19 cellular contexts compared by ENCODE assay signal in the genomic region with DNA sequence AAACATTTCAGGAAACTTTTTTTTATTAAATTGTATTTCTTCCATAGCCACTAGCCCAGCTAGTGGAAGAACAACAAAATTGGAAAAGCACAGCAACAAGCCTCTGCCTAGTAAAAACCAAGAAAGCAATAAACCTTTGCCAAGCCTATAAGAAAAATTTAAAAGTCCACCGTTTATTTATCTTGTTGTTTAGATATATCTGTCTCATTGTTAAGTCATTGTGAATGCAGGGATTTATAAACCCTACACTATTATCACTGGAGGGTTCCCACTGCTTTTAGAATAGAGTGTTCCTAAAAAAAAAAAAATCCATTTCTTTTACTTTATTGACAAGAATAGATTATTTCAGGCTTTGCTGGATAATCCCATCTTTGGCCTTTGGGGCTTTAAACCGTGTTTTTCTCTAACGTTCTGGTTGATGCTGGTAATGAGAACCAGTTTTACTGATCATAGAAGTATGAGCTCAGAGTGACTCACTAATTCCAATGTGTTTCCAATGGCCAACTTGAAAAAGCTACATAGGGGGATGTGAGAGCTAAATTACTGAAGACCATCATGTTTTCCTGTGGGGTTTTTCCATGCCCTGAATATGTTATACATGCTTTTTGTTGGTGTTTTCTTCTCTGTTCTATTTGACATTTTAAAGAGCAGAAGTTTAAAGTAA.
DNase-seq lines count a peak whose midpoint lies in the region; TF ChIP-seq lines count a peak whose summit lies in the region.
"Had no signal": no experiment of that assay in that cellular context is flagged by ENCODE, and none has a peak within 500 bp of the region (broad histone marks: within the 10 kb centered on the region; RNA-seq: fewer than 3 reads in every experiment).

No MANE protein-coding gene starts in this region.

- no peak overlapping the region for H3K27ac Mint-ChIP-seq in endodermal cell
- H3K27ac Mint-ChIP-seq: T-helper 17 cell had no signal

- no peak overlapping the region for H2AFZ ChIP-seq in ACC112 (ENCODE audit: low read length, unreplicated experiment)

- no peak overlapping the region for H3K4me3 Mint-ChIP-seq in endodermal cell
- H3K4me3 Mint-ChIP-seq: T-helper 17 cell had no signal

- no peaks in the 10 kb centered on the region for H3K9me3 Mint-ChIP-seq in endodermal cell

- H3K36me3 ChIP-seq in ACC112 (ENCODE audit: insufficient read depth, low read length) (no peaks in the 10 kb centered on the region), endodermal cell (ENCODE audit: control insufficient read depth, insufficient read depth, low read length) (no peaks in the 10 kb centered on the region)
- H3K36me3 ChIP-seq: left lung had no signal

- H3K79me2 ChIP-seq in ACC112 (ENCODE audit: control insufficient read depth, insufficient read depth, low read length, unreplicated experiment), result no peaks in the 10 kb centered on the region

- WGBS in endodermal cell (ENCODE audit: insufficient coverage in 1 of 2, insufficient read length in 1 of 2), 2 experiments, result 75 to 76% methylated on average over 2 of the region's 3 CpGs

- peaks cover 19% of the 10 kb centered on the region for H3K4me1 ChIP-seq in ACC112 (ENCODE audit: control insufficient read depth, insufficient read depth, low read length, unreplicated experiment)
- no peaks in the 10 kb centered on the region for H3K4me1 ChIP-seq in endodermal cell (ENCODE audit: control insufficient read depth, insufficient read depth, low read length)
- H3K4me1 ChIP-seq: left lung had no signal

- no peak overlapping the region for H3K4me3 ChIP-seq in ACC112 (ENCODE audit: low read depth, low read length)
- no peak overlapping the region for H3K4me3 ChIP-seq in HFF-Myc (replicated peaks; ENCODE audit: low read depth, low read length)
- H3K4me3 ChIP-seq in choroid plexus epithelial cell (ENCODE audit: low read depth, low read length), result no peak overlapping the region
- no peak overlapping the region for H3K4me3 ChIP-seq in endodermal cell (ENCODE audit: low read length)
- H3K4me3 ChIP-seq: left lung had no signal

- DNase-seq in HFF-Myc (ENCODE audit: extremely low read depth, low read depth), result peak; percentile 85
- DNase-seq in choroid plexus epithelial cell (ENCODE audit: low read depth), result peak; percentile 62
- peak; percentile 23 for DNase-seq in kidney tubule cell (ENCODE audit: low spot score)
- DNase-seq in cerebellum (ENCODE audit: low spot score), result no peak
- DNase-seq in NCI-H2029 treated with DMSO at 0.1 percent for 48 hours (lab: John Stamatoyannopoulos, UW), result no peak
- DNase-seq in SK-N-DZ (ENCODE audit: low spot score), result no peak
- DNase-seq in endodermal cell, result no peak
- DNase-seq: activated CD4-positive, CD25-positive, alpha-beta regulatory T cell treated with anti-CD3 and anti-CD28 coated beads, Interleukin-2, amount 50 U/mL, for 72 hours; activated CD8-positive, alpha-beta memory T cell treated with anti-CD3 and anti-CD28 coated beads, Interleukin-2, amount 50 U/mL, for 48 hours; activated naive CD4-positive, alpha-beta T cell treated with anti-CD3 and anti-CD28 coated beads, Interleukin-2, amount 50 U/mL, for 16 hours; GDM1; hippocampal formation; left lung; NCI-H2081; posterior cingulate gyrus; substantia nigra; T-helper 17 cell had no signal

- H3K9ac ChIP-seq in endodermal cell (ENCODE audit: extremely low read depth, low read length, poor library complexity, severe bottlenecking), result no peak overlapping the region

- H3K9me3 ChIP-seq in endodermal cell (ENCODE audit: control insufficient read depth, low read length), result no peaks in the 10 kb centered on the region
- H3K9me3 ChIP-seq: left lung had no signal

- H3K4me1 Mint-ChIP-seq in endodermal cell, result peaks cover 11% of the 10 kb centered on the region
- H3K4me1 Mint-ChIP-seq: T-helper 17 cell had no signal

- H3K27ac ChIP-seq in ACC112 (ENCODE audit: low read depth, low read length) (peak overlapping the region; percentile 27), endodermal cell (ENCODE audit: low read depth, low read length) (no peak overlapping the region)
- H3K27ac ChIP-seq: left lung, RWPE1 had no signal

- no peaks in the 10 kb centered on the region for H3K27me3 ChIP-seq in ACC112 (ENCODE audit: insufficient read depth, low read length)
- H3K27me3 ChIP-seq in endodermal cell (ENCODE audit: control insufficient read depth, insufficient read depth, low read length, poor library complexity, severe bottlenecking), result no peaks in the 10 kb centered on the region
- H3K27me3 ChIP-seq: left lung had no signal

- TF ChIP-seq CTCF in HFF-Myc (IDR thresholded peaks at IDR 0.05; ENCODE audit: low read depth, low read length, missing control alignments), result no peak
- TF ChIP-seq CTCF in choroid plexus epithelial cell (conservative IDR thresholded peaks at IDR 0.05; ENCODE audit: low read depth, low read length), result no peak
- no peak for TF ChIP-seq CTCF in endodermal cell (conservative IDR thresholded peaks at IDR 0.05)

- H3K36me3 Mint-ChIP-seq in endodermal cell (ENCODE audit: low read depth), result no peaks in the 10 kb centered on the region

- no peaks in the 10 kb centered on the region for H3K27me3 Mint-ChIP-seq in endodermal cell (ENCODE audit: insufficient read depth)

Comparison
In these comparisons a context has a peak if more than half of its experiments do, and no peak if none do; other contexts are left out.
1. DNase-seq: peak in HFF-Myc (single experiment), choroid plexus epithelial cell (single experiment) and kidney tubule cell (single experiment); none in cerebellum (single experiment), NCI-H2029 treated with DMSO at 0.1 percent for 48 hours (single experiment), SK-N-DZ (single experiment) and endodermal cell (single experiment).